Comparison of ENCODE assay signal across 10 cellular contexts in the genomic region with DNA sequence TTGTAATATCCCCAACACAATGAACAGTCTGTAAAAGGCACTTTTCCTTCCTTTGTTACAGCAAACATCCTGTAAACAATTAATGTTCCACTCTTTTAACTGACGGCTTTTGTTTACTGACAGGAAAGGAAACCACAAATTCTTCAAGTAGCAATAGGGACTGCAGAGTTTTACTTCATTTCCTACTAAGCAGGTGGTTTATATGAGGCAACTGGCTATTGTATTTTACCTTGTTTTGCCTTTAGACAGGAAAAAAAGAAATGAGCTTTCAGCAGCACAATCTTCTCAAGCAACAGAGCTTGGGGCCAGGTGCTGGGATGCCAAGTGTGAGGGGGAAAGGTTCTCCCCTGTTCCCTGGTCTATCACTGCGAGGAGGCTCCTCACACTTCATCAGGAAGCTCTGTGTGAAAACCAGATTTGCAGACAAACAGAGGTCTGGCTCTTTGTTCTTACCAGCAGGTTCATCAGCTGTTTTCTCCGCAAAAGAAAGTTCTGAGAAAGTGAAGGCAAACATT. TPM values are rescaled to one million over a fixed set of nuclear protein-coding genes. Genes with fewer than 3 reads are reported as not detected.
A peak's percentile ranks its signal among the peaks of the same experiment; 100 is the strongest.
DNase-seq lines count a peak whose midpoint lies in the region; ATAC-seq and TF ChIP-seq lines count a peak whose summit lies in the region.
"Had no signal": no experiment of that assay in that cellular context is flagged by ENCODE, and none has a peak within 500 bp of the region (broad histone marks: within the 10 kb centered on the region; RNA-seq: fewer than 3 reads in every experiment).

No MANE protein-coding gene starts in this region.

- no peaks in the 10 kb centered on the region for H3K27me3 ChIP-seq in rectal smooth muscle tissue (ENCODE audit: control insufficient read depth, insufficient read depth, low read length)
- H3K27me3 ChIP-seq in brain microvascular endothelial cell (replicated peaks) = no peaks in the 10 kb centered on the region

- H3K9ac ChIP-seq in rectal smooth muscle tissue (ENCODE audit: low read length) = no peak overlapping the region

- peaks cover 6% of the 10 kb centered on the region for H3K36me3 Mint-ChIP-seq in activated T-helper 2 cell treated with anti-CD3 and anti-CD28 coated beads, Interferon-gamma antibody, Interleukin-2, Interleukin-4, amounts not matched to agents 10 μg/mL and 5 μg/mL and 100 μg/mL, durations not matched to agents 14 hours and 24 hours and 36 hours (ENCODE audit: low read depth)
- H3K36me3 Mint-ChIP-seq in nephron progenitor cell (ENCODE audit: low read depth) = no peaks in the 10 kb centered on the region
- H3K36me3 Mint-ChIP-seq: IgD-negative memory B cell had no signal

- intact Hi-C loops in activated T-helper 2 cell treated with anti-CD3 and anti-CD28 coated beads, Interferon-gamma antibody, Interleukin-2, Interleukin-4, amounts not matched to agents 10 μg/mL and 5 μg/mL and 100 μg/mL, durations not matched to agents 14 hours and 24 hours and 36 hours (cut with micrococcal nuclease) = no loop called here

- peak overlapping the region; percentile 45 for H3K27ac Mint-ChIP-seq in activated T-helper 2 cell treated with anti-CD3 and anti-CD28 coated beads, Interferon-gamma antibody, Interleukin-2, Interleukin-4, amounts not matched to agents 10 μg/mL and 5 μg/mL and 100 μg/mL, durations not matched to agents 14 hours and 24 hours and 36 hours
- no peak overlapping the region for H3K27ac Mint-ChIP-seq in nephron progenitor cell

- peaks cover 36% of the 10 kb centered on the region for H3K4me1 Mint-ChIP-seq in activated T-helper 2 cell treated with anti-CD3 and anti-CD28 coated beads, Interferon-gamma antibody, Interleukin-2, Interleukin-4, amounts not matched to agents 10 μg/mL and 5 μg/mL and 100 μg/mL, durations not matched to agents 14 hours and 24 hours and 36 hours (ENCODE audit: low read depth)
- H3K4me1 Mint-ChIP-seq in nephron progenitor cell = peaks cover 26% of the 10 kb centered on the region

- peaks cover 11% of the 10 kb centered on the region for H3K4me1 ChIP-seq in rectal smooth muscle tissue (ENCODE audit: control insufficient read depth, insufficient read depth, low read length)
- H3K4me1 ChIP-seq: A549 had no signal

- no peak for TF ChIP-seq CTCF in nephron progenitor cell (IDR thresholded peaks at IDR 0.05)
- no peak for TF ChIP-seq CTCF in brain microvascular endothelial cell (IDR thresholded peaks at IDR 0.05; ENCODE audit: low read depth, low read length, missing control alignments)

- H3K36me3 ChIP-seq in rectal smooth muscle tissue (ENCODE audit: control insufficient read depth, insufficient read depth, low read length) (no peaks in the 10 kb centered on the region), brain microvascular endothelial cell (replicated peaks) (no peaks in the 10 kb centered on the region)

- peaks cover 1% of the 10 kb centered on the region for H3K27me3 Mint-ChIP-seq in activated T-helper 2 cell treated with anti-CD3 and anti-CD28 coated beads, Interferon-gamma antibody, Interleukin-2, Interleukin-4, amounts not matched to agents 10 μg/mL and 5 μg/mL and 100 μg/mL, durations not matched to agents 14 hours and 24 hours and 36 hours (ENCODE audit: low read depth)
- no peaks in the 10 kb centered on the region for H3K27me3 Mint-ChIP-seq in nephron progenitor cell (ENCODE audit: low read depth, poor library complexity)

- peak overlapping the region; percentile 16 for H3K27ac ChIP-seq in rectal smooth muscle tissue (ENCODE audit: low read depth, low read length)
- no peak overlapping the region for H3K27ac ChIP-seq in brain microvascular endothelial cell
- H3K27ac ChIP-seq: A549 had no signal

- ATAC-seq in HG03108 (IDR thresholded peaks at IDR 0.05; ENCODE audit: unreplicated experiment) = peak; percentile 78
- ATAC-seq: A549 had no signal

- peak; percentile 96 for DNase-seq in NCI-H2107 treated with DMSO at 0.1 percent for 48 hours (lab: John Stamatoyannopoulos, UW; ENCODE audit: unreplicated experiment)
- DNase-seq in NCI-H2107 (lab: John Stamatoyannopoulos, UW) = no peak
- no peak for DNase-seq in activated T-helper 2 cell treated with anti-CD3 and anti-CD28 coated beads, Interferon-gamma antibody, Interleukin-2, Interleukin-4, amounts not matched to agents 10 μg/mL and 5 μg/mL and 100 μg/mL, durations not matched to agents 14 hours and 24 hours and 36 hours (ENCODE audit: low spot score)
- no peak for DNase-seq in NCI-H2171 (lab: John Stamatoyannopoulos, UW)
- no peak for DNase-seq in nephron progenitor cell
- DNase-seq in brain microvascular endothelial cell = no peak

- H3K4me3 ChIP-seq in rectal smooth muscle tissue (ENCODE audit: low read length) = no peak overlapping the region
- H3K4me3 ChIP-seq in brain microvascular endothelial cell (ENCODE audit: low read depth, low read length) = no peak overlapping the region
- H3K4me3 ChIP-seq: A549 had no signal

- no peak overlapping the region for H3K4me3 Mint-ChIP-seq in activated T-helper 2 cell treated with anti-CD3 and anti-CD28 coated beads, Interferon-gamma antibody, Interleukin-2, Interleukin-4, amounts not matched to agents 10 μg/mL and 5 μg/mL and 100 μg/mL, durations not matched to agents 14 hours and 24 hours and 36 hours (ENCODE audit: low read depth)
- H3K4me3 Mint-ChIP-seq in nephron progenitor cell = no peak overlapping the region

- H3K9me3 Mint-ChIP-seq in activated T-helper 2 cell treated with anti-CD3 and anti-CD28 coated beads, Interferon-gamma antibody, Interleukin-2, Interleukin-4, amounts not matched to agents 10 μg/mL and 5 μg/mL and 100 μg/mL, durations not matched to agents 14 hours and 24 hours and 36 hours = peaks cover 3% of the 10 kb centered on the region
- H3K9me3 Mint-ChIP-seq in nephron progenitor cell = no peaks in the 10 kb centered on the region

- in situ Hi-C loops in brain microvascular endothelial cell (cut with HindIII; ENCODE audit: low pct_ligation_motif_present, low sequenced_read_pairs) = no loop called here

RNA-seq across cellular contexts. Expression of a gene that starts 51.2 kb away (rescaled TPM):
- 3.4 and 3.7 TPM in 2 replicates for total RNA-seq in activated T-helper 2 cell treated with anti-CD3 and anti-CD28 coated beads, Interferon-gamma antibody, Interleukin-2, Interleukin-4, amounts not matched to agents 10 μg/mL and 5 μg/mL and 100 μg/mL, durations not matched to agents 14 hours and 24 hours and 36 hours
